In genomic region chr6:53520320-53520928, GRCh38 we compare ENCODE assay signal across 30 cellular contexts. TPM values are rescaled to one million over a fixed set of nuclear protein-coding genes. Genes with fewer than 3 reads are reported as not detected.
DNase-seq lines count a peak whose midpoint lies in the region; ATAC-seq, FAIRE-seq and TF ChIP-seq lines count a peak whose summit lies in the region.
"Had no signal": no experiment of that assay in that cellular context is flagged by ENCODE, and none has a peak within 500 bp of the region (broad histone marks: within the 10 kb centered on the region; RNA-seq: fewer than 3 reads in every experiment).

No MANE protein-coding gene starts in this region.

- intact Hi-C loops in Right ventricle myocardium inferior (cut with DNase I) (no loop called here), right cardiac atrium (cut with DNase I) (loop anchor here in 1 of 4 donors (10.0 kb wide), 1 partner anchor 204 kb away; no protein-coding TSS in a partner anchor)

- no peak overlapping the region for H3K4me2 ChIP-seq in mesenchymal stem cell (ENCODE audit: low read length, poor library complexity, severe bottlenecking)

- H2AFZ ChIP-seq in mesenchymal stem cell (ENCODE audit: low read depth, low read length): no peak overlapping the region
- H2AFZ ChIP-seq: GM23248 had no signal

- H3K36me3 ChIP-seq in right atrium auricular region: peaks cover 12% of the 10 kb centered on the region
- H3K36me3 ChIP-seq in cardiac muscle cell: no peaks in the 10 kb centered on the region
- H3K36me3 ChIP-seq in mesenchymal stem cell (ENCODE audit: control insufficient read depth in 1 of 2, insufficient read depth in 2 of 2, low read depth in 1 of 2, low read length in 2 of 2): peaks cover 7 to 10% of the 10 kb centered on the region in 2 experiments
- H3K36me3 ChIP-seq: SJCRH30 had no signal

- H3K27me3 ChIP-seq in right atrium auricular region (no peaks in the 10 kb centered on the region), cardiac muscle cell (no peaks in the 10 kb centered on the region), right cardiac atrium (ENCODE audit: control insufficient read depth, insufficient read depth) (no peaks in the 10 kb centered on the region), mesenchymal stem cell (ENCODE audit: control insufficient read depth in 1 of 2, insufficient read depth in 1 of 2, low read length in 2 of 2) (no peaks in the 10 kb centered on the region)
- H3K27me3 ChIP-seq: BE2C, SJCRH30 had no signal

- no peak overlapping the region for H2BK5ac ChIP-seq in mesenchymal stem cell (ENCODE audit: low read depth, low read length, poor library complexity, severe bottlenecking)

- FAIRE-seq in urothelium cell line (lab: Jason Lieb, UNC): peak; percentile 23
- FAIRE-seq: GM12892, GM19239, RCC 7860 had no signal

- H3K4me1 ChIP-seq in right atrium auricular region (peaks cover 0 to 21% of the 10 kb centered on the region in 2 donors), cardiac muscle cell (ENCODE audit: low read depth) (peaks cover 48% of the 10 kb centered on the region), right cardiac atrium (ENCODE audit: control insufficient read depth, insufficient read depth, low read length) (peaks cover 3% of the 10 kb centered on the region), mesenchymal stem cell (ENCODE audit: control insufficient read depth, insufficient read depth, low read depth, low read length) (peaks cover 4% of the 10 kb centered on the region)
- H3K4me1 ChIP-seq: BE2C, SJCRH30 had no signal

- DNase-seq in Right ventricle myocardium inferior (ENCODE audit: missing footprints): no peak
- no peak for DNase-seq in right atrium auricular region (ENCODE audit: low spot score)
- DNase-seq in cardiac muscle cell (ENCODE audit: low read depth in 1 of 2, low spot score in 1 of 2): no peak
- peak in 1 of 3 donors; percentile 39 for DNase-seq in right cardiac atrium
- no peak for DNase-seq in urothelium cell line (ENCODE audit: low spot score)
- DNase-seq in mesenchymal stem cell: no peak
- DNase-seq in COR-L47 (lab: John Stamatoyannopoulos, UW): no peak
- DNase-seq: 8988T; ACHN; BE2C; Calu3; CD8-positive, alpha-beta memory T cell; DMS79 treated with DMSO at 0.1 percent for 48 hours; GF-D8; GM23248; H7; KBM-7; MV-4-11; NCI-H1105; NCI-H1436 treated with DMSO at 0.1 percent for 48 hours; NCI-H187 treated with DMSO at 0.1 percent for 48 hours; NCI-H2107; NCI-H446; NCI-H524 treated with DMSO at 0.1 percent for 48 hours; NCI-H774; SJCRH30 had no signal

- no peak overlapping the region for H3K4me3 ChIP-seq in right atrium auricular region
- no peak overlapping the region for H3K4me3 ChIP-seq in cardiac muscle cell
- H3K4me3 ChIP-seq in right cardiac atrium (ENCODE audit: low read length): no peak overlapping the region
- no peak overlapping the region for H3K4me3 ChIP-seq in mesenchymal stem cell (ENCODE audit: insufficient read depth in 1 of 2, low read depth in 1 of 2, low read length in 2 of 2)
- H3K4me3 ChIP-seq: GM23248, SJCRH30 had no signal

- 81% methylated on average over 14 of the region's 14 CpGs for WGBS in right cardiac atrium
- 94% methylated on average over 14 of the region's 14 CpGs for WGBS in mesenchymal stem cell

- H3K23ac ChIP-seq in mesenchymal stem cell (ENCODE audit: low read length in 2 of 2): no peak overlapping the region

- TF ChIP-seq CTCF in right atrium auricular region (IDR thresholded peaks at IDR 0.05) (peak in 1 of 2 donors; percentile 42), cardiac muscle cell (IDR thresholded peaks at IDR 0.05; ENCODE audit: low read depth, low read length) (no peak)

- no peak overlapping the region for H3K14ac ChIP-seq in mesenchymal stem cell (ENCODE audit: low read length in 2 of 2)

- H3K9ac ChIP-seq in mesenchymal stem cell (ENCODE audit: low read length): no peak overlapping the region
- H3K9ac ChIP-seq: GM23248 had no signal

- no peak overlapping the region for H2BK15ac ChIP-seq in mesenchymal stem cell (ENCODE audit: low read depth, poor library complexity, severe bottlenecking)

- peaks cover 32% of the 10 kb centered on the region for H3K79me1 ChIP-seq in mesenchymal stem cell (replicated peaks; ENCODE audit: low read length, poor library complexity, severe bottlenecking)

- H2BK12ac ChIP-seq in mesenchymal stem cell (ENCODE audit: low read length in 2 of 2): no peak overlapping the region

- no peak overlapping the region for H4K91ac ChIP-seq in mesenchymal stem cell (ENCODE audit: low read length)

- no peaks in the 10 kb centered on the region for H3K9me3 ChIP-seq in right atrium auricular region
- H3K9me3 ChIP-seq in cardiac muscle cell (ENCODE audit: low read depth): no peaks in the 10 kb centered on the region
- H3K9me3 ChIP-seq in right cardiac atrium (ENCODE audit: control insufficient read depth, low read length): no peaks in the 10 kb centered on the region
- no peaks in the 10 kb centered on the region for H3K9me3 ChIP-seq in mesenchymal stem cell (ENCODE audit: control insufficient read depth, low read length)
- H3K9me3 ChIP-seq: BE2C, SJCRH30 had no signal

- no peak overlapping the region for H4K8ac ChIP-seq in mesenchymal stem cell (ENCODE audit: low read length)

- H2AK5ac ChIP-seq in mesenchymal stem cell (ENCODE audit: low read length, severe bottlenecking): no peak overlapping the region

- no peak overlapping the region for H3K4ac ChIP-seq in mesenchymal stem cell (ENCODE audit: low read depth in 1 of 2, low read length in 2 of 2)

- peak; percentile 62 for ATAC-seq in Right ventricle myocardium inferior
- peak; percentile 34 to 54 for ATAC-seq in right cardiac atrium
- ATAC-seq in GM19455 (IDR thresholded peaks at IDR 0.05; ENCODE audit: unreplicated experiment): no peak

- H3K27ac ChIP-seq in right atrium auricular region (no peak overlapping the region), cardiac muscle cell (peak overlapping the region; percentile 72), right cardiac atrium (ENCODE audit: low read length) (no peak overlapping the region), mesenchymal stem cell (ENCODE audit: low read length, poor library complexity, severe bottlenecking) (no peak overlapping the region)
- H3K27ac ChIP-seq: GM23248, SJCRH30 had no signal

- no peak overlapping the region for H3K18ac ChIP-seq in mesenchymal stem cell (ENCODE audit: low read depth in 1 of 2, low read length in 2 of 2)

- H2BK120ac ChIP-seq in mesenchymal stem cell (ENCODE audit: low read depth, low read length): no peak overlapping the region

RNA-seq across cellular contexts. Expression of gene GCLC, which starts 24.5 kb away (rescaled TPM):
- total RNA-seq in Right ventricle myocardium inferior (26.7 TPM), right atrium auricular region (10 to 100 TPM; 13.5 to 26.3 TPM), cardiac muscle cell (23.5 and 33.6 TPM in 2 replicates), right cardiac atrium (10 to 100 TPM; 20.1 to 29.9 (median 23.8) TPM)
- polyA plus RNA-seq in cardiac muscle cell (17.5 and 18.1 TPM in 2 replicates), right cardiac atrium (9.8 TPM)
- 16.7 TPM for polyA plus RNA-seq in mesenchymal stem cell (2013, experiment 1 of 2)
- 20.0 TPM for polyA plus RNA-seq in mesenchymal stem cell (2013, experiment 2 of 2)
